In genomic region chr4:118824141-118824540, GRCh38 we compare ENCODE assay signal across 20 cellular contexts.
"Had no signal": no experiment of that assay in that cellular context is flagged by ENCODE, and none has a peak within 500 bp of the region (broad histone marks: within the 10 kb centered on the region; RNA-seq: fewer than 3 reads in every experiment).

No MANE protein-coding gene starts in this region.

- H3K27me3 Mint-ChIP-seq: activated CD4-positive, alpha-beta T cell treated with anti-CD3 and anti-CD28 coated beads for 36 hours; activated naive CD4-positive, alpha-beta T cell treated with anti-CD3 and anti-CD28 coated beads, Interleukin-2, amount 10 ng/mL, durations not matched to agents 7 days and 5 days; activated T-cell treated with anti-CD3 and anti-CD28 coated beads, Interleukin-2, amount 50 U/mL, for 24 hours; naive thymus-derived CD8-positive, alpha-beta T cell; stimulated activated naive CD8-positive, alpha-beta T cell treated with anti-CD3 and anti-CD28 coated beads, Interleukin-15, amount 100 ng/mL, for 72 hours had no signal

- H3K27ac Mint-ChIP-seq: activated CD4-positive, alpha-beta T cell treated with anti-CD3 and anti-CD28 coated beads for 36 hours; activated naive CD4-positive, alpha-beta T cell treated with anti-CD3 and anti-CD28 coated beads, Interleukin-2, amount 10 ng/mL, durations not matched to agents 7 days and 5 days; activated T-cell treated with anti-CD3 and anti-CD28 coated beads, Interleukin-2, amount 50 U/mL, for 24 hours; mesothelial cell of epicardium; T-helper 2 cell treated with Interferon-gamma antibody and Interleukin-4, amounts not matched to agents 5 μg/mL and 100 μg/mL, for 36 hours had no signal

- H3K4me3 ChIP-seq: cardiac muscle cell, ovary, prostate gland, tibial artery had no signal

- H3K27ac ChIP-seq: cardiac muscle cell, ovary, prostate gland had no signal

- H3K36me3 ChIP-seq: ovary, prostate gland had no signal

- H3K9me3 Mint-ChIP-seq: activated naive CD4-positive, alpha-beta T cell treated with anti-CD3 and anti-CD28 coated beads, Interleukin-2, amount 10 ng/mL, durations not matched to agents 7 days and 5 days; activated T-cell treated with anti-CD3 and anti-CD28 coated beads, Interleukin-2, amount 50 U/mL, for 24 hours; mesothelial cell of epicardium; naive thymus-derived CD8-positive, alpha-beta T cell; stimulated activated naive CD8-positive, alpha-beta T cell treated with anti-CD3 and anti-CD28 coated beads, Interleukin-15, amount 100 ng/mL, for 72 hours; T-helper 2 cell treated with Interferon-gamma antibody and Interleukin-4, amounts not matched to agents 5 μg/mL and 100 μg/mL, for 36 hours had no signal

- ATAC-seq: activated CD4-positive, alpha-beta T cell treated with anti-CD3 and anti-CD28 coated beads for 36 hours; naive thymus-derived CD8-positive, alpha-beta T cell; stimulated activated naive CD8-positive, alpha-beta T cell treated with anti-CD3 and anti-CD28 coated beads, Interleukin-15, amount 100 ng/mL, for 72 hours had no signal

- H3K4me3 Mint-ChIP-seq: activated CD4-positive, alpha-beta T cell treated with anti-CD3 and anti-CD28 coated beads for 36 hours; activated naive CD4-positive, alpha-beta T cell treated with anti-CD3 and anti-CD28 coated beads, Interleukin-2, amount 10 ng/mL, durations not matched to agents 7 days and 5 days; activated T-cell treated with anti-CD3 and anti-CD28 coated beads, Interleukin-2, amount 50 U/mL, for 24 hours; mesothelial cell of epicardium; naive thymus-derived CD8-positive, alpha-beta T cell; stimulated activated naive CD8-positive, alpha-beta T cell treated with anti-CD3 and anti-CD28 coated beads, Interleukin-15, amount 100 ng/mL, for 72 hours; T-helper 2 cell treated with Interferon-gamma antibody and Interleukin-4, amounts not matched to agents 5 μg/mL and 100 μg/mL, for 36 hours had no signal

- DNase-seq: activated CD4-positive, alpha-beta T cell treated with anti-CD3 and anti-CD28 coated beads for 36 hours; activated CD4-positive, alpha-beta T cell treated with anti-CD3 and anti-CD28 coated beads, Interleukin-2, amount 50 U/mL, for 4 hours; activated CD8-positive, alpha-beta memory T cell treated with anti-CD3 and anti-CD28 coated beads for 24 hours; activated CD8-positive, alpha-beta memory T cell treated with anti-CD3 and anti-CD28 coated beads, Interleukin-2, amount 50 U/mL, for 4 hours; activated effector memory CD4-positive, alpha-beta T cell treated with anti-CD3 and anti-CD28 coated beads, Interleukin-2, amount 50 U/mL, for 16 hours; activated naive CD4-positive, alpha-beta T cell treated with anti-CD3 and anti-CD28 coated beads, Interleukin-2, amount 10 ng/mL, durations not matched to agents 7 days and 5 days; activated T-cell treated with anti-CD3 and anti-CD28 coated beads, Interleukin-2, amount 50 U/mL, for 24 hours; amygdala; effector memory CD4-positive, alpha-beta T cell; foreskin melanocyte; kidney; naive thymus-derived CD8-positive, alpha-beta T cell; ovary; stimulated activated CD4-positive, alpha-beta T cell treated with anti-CD3 and anti-CD28 coated beads, Interleukin-4, amount 100 ng/mL, for 4 hours; stimulated activated naive CD8-positive, alpha-beta T cell treated with anti-CD3 and anti-CD28 coated beads, Interleukin-15, amount 100 ng/mL, for 72 hours; tibial artery had no signal

- H3K9me3 ChIP-seq: ovary, prostate gland, tibial artery had no signal

- H3K27me3 ChIP-seq: cardiac muscle cell, ovary, tibial artery had no signal
